In genomic region chr12:72063073-72063472, GRCh38 we compare ENCODE assay signal across 1 cellular context.
TF ChIP-seq lines count a peak whose summit lies in the region.

No MANE protein-coding gene starts in this region.

TF ChIP-seq in WTC11, 78 proteins besides CTCF, POLR2A, EP300 and RAD21 (continued from another document):
- TF ChIP-seq E2F4 (CRISPR knock-in tag; IDR thresholded peaks at IDR 0.05; ENCODE audit: borderline replicate concordance, low read depth): no peak
- no peak for TF ChIP-seq GTF2I (CRISPR knock-in tag; conservative IDR thresholded peaks at IDR 0.05)
- no peak for TF ChIP-seq ZNF512 (CRISPR knock-in tag; IDR thresholded peaks at IDR 0.05; ENCODE audit: borderline replicate concordance)
- TF ChIP-seq MYBL2 (CRISPR knock-in tag; IDR thresholded peaks at IDR 0.05): no peak
- TF ChIP-seq GABPB1 (CRISPR knock-in tag; IDR thresholded peaks at IDR 0.05): no peak
- no peak for TF ChIP-seq NR1H2 (CRISPR knock-in tag; IDR thresholded peaks at IDR 0.05)
- no peak for TF ChIP-seq ZNF532 (CRISPR knock-in tag; IDR thresholded peaks at IDR 0.05; ENCODE audit: borderline replicate concordance)
- TF ChIP-seq ZBTB43 (CRISPR knock-in tag; IDR thresholded peaks at IDR 0.05): no peak
- TF ChIP-seq TEAD4 (CRISPR knock-in tag; IDR thresholded peaks at IDR 0.05): no peak
- no peak for TF ChIP-seq ZNF671 (CRISPR knock-in tag; IDR thresholded peaks at IDR 0.05)
- no peak for TF ChIP-seq SMAD4 (CRISPR knock-in tag; IDR thresholded peaks at IDR 0.05)
- no peak for TF ChIP-seq EMX1 (CRISPR knock-in tag; IDR thresholded peaks at IDR 0.05)
- no peak for TF ChIP-seq MAX (CRISPR knock-in tag; IDR thresholded peaks at IDR 0.05)
- TF ChIP-seq CREB1 (CRISPR knock-in tag; IDR thresholded peaks at IDR 0.05): no peak
